In the genomic region with DNA sequence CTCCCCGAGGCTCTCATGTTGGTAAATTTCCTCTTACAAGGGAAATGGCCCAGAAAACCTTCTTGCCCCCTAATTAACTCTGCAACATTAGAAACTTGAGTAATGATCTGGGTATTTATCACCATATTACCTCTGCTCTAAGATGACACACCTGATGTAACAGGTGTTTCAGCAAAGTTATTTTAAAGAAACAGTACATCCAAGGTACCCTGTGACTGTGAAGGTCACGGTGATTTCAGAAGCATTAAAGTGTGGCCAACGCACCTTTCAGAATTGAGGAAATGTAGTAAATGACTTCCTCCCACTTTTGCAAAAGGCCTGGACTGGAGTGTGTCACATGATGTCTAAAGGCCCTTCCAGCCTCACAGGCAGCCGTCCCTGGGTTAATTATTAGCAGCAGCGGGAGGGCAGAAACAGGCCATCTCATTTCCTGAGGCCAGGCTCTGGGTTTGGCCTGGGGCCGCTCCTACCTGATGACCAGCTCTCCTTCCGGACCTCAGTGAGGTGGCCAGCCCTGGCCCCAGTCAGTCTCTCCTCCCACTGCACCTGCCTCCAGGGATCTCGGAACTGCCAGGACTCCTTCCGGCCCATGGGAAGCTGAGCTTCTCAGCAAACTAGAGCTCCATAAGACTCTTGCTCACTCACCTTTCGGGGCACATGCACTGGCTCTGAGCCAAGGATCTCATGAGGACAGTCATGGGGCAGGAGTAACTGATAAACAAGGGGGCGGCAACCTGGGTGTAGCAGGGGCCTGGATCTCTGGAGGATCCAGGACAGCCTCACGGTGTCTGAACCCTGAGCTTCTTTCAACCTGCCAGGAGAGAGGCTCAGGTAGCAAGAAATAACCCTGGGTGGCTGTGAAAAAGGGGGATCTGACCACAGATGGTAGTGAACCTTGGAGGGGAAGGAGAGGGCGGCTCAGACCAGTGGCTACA, we compare ENCODE assay signal across 1 cellular context.
TF ChIP-seq lines count a peak whose summit lies in the region.

No MANE protein-coding gene starts in this region.

TF ChIP-seq in K562, 482 proteins besides CTCF, POLR2A, EP300 and RAD21 (continued from another document):
- TF ChIP-seq, protein P1, sequence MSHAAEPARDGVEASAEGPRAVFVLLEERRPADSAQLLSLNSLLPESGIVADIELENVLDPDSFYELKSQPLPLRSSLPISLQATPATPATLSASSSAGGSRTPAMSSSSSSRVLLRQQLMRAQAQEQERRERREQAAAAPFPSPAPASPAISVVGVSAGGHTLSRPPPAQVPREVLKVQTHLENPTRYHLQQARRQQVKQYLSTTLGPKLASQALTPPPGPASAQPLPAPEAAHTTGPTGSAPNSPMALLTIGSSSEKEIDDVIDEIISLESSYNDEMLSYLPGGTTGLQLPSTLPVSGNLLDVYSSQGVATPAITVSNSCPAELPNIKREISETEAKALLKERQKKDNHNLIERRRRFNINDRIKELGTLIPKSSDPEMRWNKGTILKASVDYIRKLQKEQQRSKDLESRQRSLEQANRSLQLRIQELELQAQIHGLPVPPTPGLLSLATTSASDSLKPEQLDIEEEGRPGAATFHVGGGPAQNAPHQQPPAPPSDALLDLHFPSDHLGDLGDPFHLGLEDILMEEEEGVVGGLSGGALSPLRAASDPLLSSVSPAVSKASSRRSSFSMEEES (CRISPR knock-in tag; IDR thresholded peaks at IDR 0.05) = peak; percentile 82
- no peak for TF ChIP-seq SMAD2 (IDR thresholded peaks at IDR 0.05; ENCODE audit: low read depth, low read length)
